ENCODE assay signal across 8 cellular contexts in the genomic region with DNA sequence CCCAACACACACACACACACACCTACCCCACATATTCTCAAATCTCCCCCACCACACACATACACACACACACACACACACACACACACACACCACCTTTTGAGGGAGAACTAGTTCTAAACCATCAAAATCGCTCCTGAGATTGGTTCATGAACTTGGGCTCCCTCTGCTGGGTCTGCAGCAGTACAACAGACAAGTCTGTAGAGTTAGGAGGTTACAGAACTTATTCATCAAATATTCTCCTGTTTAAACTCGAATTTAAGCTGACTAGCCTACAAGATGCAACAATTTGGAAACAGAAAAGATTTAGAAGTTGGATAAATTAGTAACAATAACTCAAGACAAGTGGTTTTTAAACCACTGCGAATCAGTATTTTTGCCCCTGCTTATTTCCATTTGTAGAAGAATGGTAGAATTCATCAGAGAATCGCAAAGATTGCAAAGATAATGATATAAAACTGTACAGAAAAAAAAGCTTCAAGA.
DNase-seq lines count a peak whose midpoint lies in the region; TF ChIP-seq lines count a peak whose summit lies in the region.

No MANE protein-coding gene starts in this region.

- TF ChIP-seq RAD21 in neural cell (conservative IDR thresholded peaks at IDR 0.05) = peak; percentile 89

- no peaks in the 10 kb centered on the region for H3K36me3 Mint-ChIP-seq in endodermal cell (ENCODE audit: low read depth)

- TF ChIP-seq POLR2A in uterus (IDR thresholded peaks at IDR 0.05) = no peak

- TF ChIP-seq EP300 in neural cell (conservative IDR thresholded peaks at IDR 0.05; ENCODE audit: poor library complexity, severe bottlenecking) = no peak

- CTCF ChIA-PET in HEK293 (lab: Yijun Ruan, JAX) = interaction anchor here (0.6 to 2.5 kb wide), 19 partner anchors 8 to 1269 kb away, joined by 3 to 12 read pairs (median 4); a partner anchor contains a TSS

- no peak overlapping the region for H3K27ac Mint-ChIP-seq in endodermal cell

- no peaks in the 10 kb centered on the region for H4K20me1 ChIP-seq in neural cell (ENCODE audit: insufficient read depth)

- H3K27ac ChIP-seq in 22Rv1 = no peak overlapping the region
- H3K27ac ChIP-seq in HEK293 (ENCODE audit: extremely low read depth, low read depth, low read length) = no peak overlapping the region
- no peak overlapping the region for H3K27ac ChIP-seq in VCaP
- no peak overlapping the region for H3K27ac ChIP-seq in endodermal cell (ENCODE audit: low read depth, low read length)
- H3K27ac ChIP-seq in neural cell (ENCODE audit: low read length) = no peak overlapping the region
- H3K27ac ChIP-seq in uterus = no peak overlapping the region

- TF ChIP-seq CTCF in 22Rv1 (IDR thresholded peaks at IDR 0.05) (peak; percentile 96), HEK293 (tag by site-specific recombination; IDR thresholded peaks at IDR 0.05) (0 out of 2 replicates have a peak, but pooled peaks have one; percentile 35), VCaP (conservative IDR thresholded peaks at IDR 0.05) (peak; percentile 89), endodermal cell (conservative IDR thresholded peaks at IDR 0.05) (peak; percentile 79), neural cell (IDR thresholded peaks at IDR 0.05; ENCODE audit: poor library complexity, severe bottlenecking) (peak; percentile 88), uterus (IDR thresholded peaks at IDR 0.05) (peak; percentile 10 to 44 (median 34))

- H3K27me3 ChIP-seq in endodermal cell (ENCODE audit: control insufficient read depth, insufficient read depth, low read length, poor library complexity, severe bottlenecking) (no peaks in the 10 kb centered on the region), neural cell (ENCODE audit: insufficient read depth, low read depth, low read length) (no peaks in the 10 kb centered on the region), uterus (no peaks in the 10 kb centered on the region)

- intact Hi-C loops in uterus (cut with DNase I; ENCODE audit: low total_unique reads) = no loop called here

- H3F3A ChIP-seq in neural cell (ENCODE audit: insufficient read depth, low read length, poor library complexity, severe bottlenecking) = no peaks in the 10 kb centered on the region

- 39 to 72% methylated on average over 2 to 4 of the region's 4 CpGs for WGBS in endodermal cell (ENCODE audit: insufficient coverage in 1 of 2, insufficient read length in 1 of 2), 2 experiments

- H3K9me3 ChIP-seq in HEK293 (ENCODE audit: control insufficient read depth, insufficient read depth, low read depth, low read length) (no peaks in the 10 kb centered on the region), endodermal cell (ENCODE audit: control insufficient read depth, low read length) (no peaks in the 10 kb centered on the region), neural cell (ENCODE audit: low read length) (no peaks in the 10 kb centered on the region), uterus (no peaks in the 10 kb centered on the region)

- H3K4me1 ChIP-seq in HEK293 (ENCODE audit: control insufficient read depth, insufficient read depth, low read length) (no peaks in the 10 kb centered on the region), endodermal cell (ENCODE audit: control insufficient read depth, insufficient read depth, low read length) (peaks cover 3% of the 10 kb centered on the region), uterus (no peaks in the 10 kb centered on the region)

- no peaks in the 10 kb centered on the region for H3K27me3 Mint-ChIP-seq in endodermal cell (ENCODE audit: insufficient read depth)

- no peaks in the 10 kb centered on the region for H3K9me2 ChIP-seq in neural cell (ENCODE audit: insufficient read depth, low read length)

- no peaks in the 10 kb centered on the region for H3K79me2 ChIP-seq in neural cell (replicated peaks; ENCODE audit: insufficient read depth, low read length)

- DNase-seq in GM03348 (ENCODE audit: low spot score) = peak; percentile 53
- DNase-seq in NAMALWA (ENCODE audit: low spot score) = peak; percentile 59
- DNase-seq in endodermal cell = peak; percentile 84
- DNase-seq in uterus = peak in 1 of 2 donors; percentile 13

- H3K4me1 Mint-ChIP-seq in endodermal cell = peaks cover 22% of the 10 kb centered on the region

- POLR2A ChIA-PET in HEK293 (lab: Yijun Ruan, JAX) = no interaction called here

- H3K36me3 ChIP-seq in HEK293 (ENCODE audit: control insufficient read depth in 2 of 2, insufficient read depth in 1 of 2, low read length in 2 of 2) (no peaks in the 10 kb centered on the region), endodermal cell (ENCODE audit: control insufficient read depth, insufficient read depth, low read length) (no peaks in the 10 kb centered on the region), neural cell (ENCODE audit: insufficient read depth, low read length) (no peaks in the 10 kb centered on the region), uterus (no peaks in the 10 kb centered on the region)

- H3K4me3 ChIP-seq in HEK293 (ENCODE audit: low read depth, low read length) (no peak overlapping the region), endodermal cell (ENCODE audit: low read length) (no peak overlapping the region), neural cell (ENCODE audit: low read length) (no peak overlapping the region), uterus (no peak overlapping the region)

- no peak overlapping the region for H3K4me2 ChIP-seq in neural cell (ENCODE audit: low read length)

- H3K9me3 Mint-ChIP-seq in endodermal cell = no peaks in the 10 kb centered on the region

- H3K4me3 Mint-ChIP-seq in endodermal cell = no peak overlapping the region

- no peak overlapping the region for H2AFZ ChIP-seq in neural cell (ENCODE audit: low read depth, low read length)

- H3K9ac ChIP-seq in endodermal cell (ENCODE audit: extremely low read depth, low read length, poor library complexity, severe bottlenecking) = no peak overlapping the region
- H3K9ac ChIP-seq in neural cell (ENCODE audit: low read length) = no peak overlapping the region

TF ChIP-seq in HEK293, 187 proteins besides CTCF, POLR2A, EP300 and RAD21:
- TF ChIP-seq, protein P1, sequence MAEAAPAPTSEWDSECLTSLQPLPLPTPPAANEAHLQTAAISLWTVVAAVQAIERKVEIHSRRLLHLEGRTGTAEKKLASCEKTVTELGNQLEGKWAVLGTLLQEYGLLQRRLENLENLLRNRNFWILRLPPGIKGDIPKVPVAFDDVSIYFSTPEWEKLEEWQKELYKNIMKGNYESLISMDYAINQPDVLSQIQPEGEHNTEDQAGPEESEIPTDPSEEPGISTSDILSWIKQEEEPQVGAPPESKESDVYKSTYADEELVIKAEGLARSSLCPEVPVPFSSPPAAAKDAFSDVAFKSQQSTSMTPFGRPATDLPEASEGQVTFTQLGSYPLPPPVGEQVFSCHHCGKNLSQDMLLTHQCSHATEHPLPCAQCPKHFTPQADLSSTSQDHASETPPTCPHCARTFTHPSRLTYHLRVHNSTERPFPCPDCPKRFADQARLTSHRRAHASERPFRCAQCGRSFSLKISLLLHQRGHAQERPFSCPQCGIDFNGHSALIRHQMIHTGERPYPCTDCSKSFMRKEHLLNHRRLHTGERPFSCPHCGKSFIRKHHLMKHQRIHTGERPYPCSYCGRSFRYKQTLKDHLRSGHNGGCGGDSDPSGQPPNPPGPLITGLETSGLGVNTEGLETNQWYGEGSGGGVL (tag by site-specific recombination; IDR thresholded peaks at IDR 0.05) = peak; percentile 39; the same call in 1 of the 2 replicates
- TF ChIP-seq ZNF600 (tag by site-specific recombination; IDR thresholded peaks at IDR 0.05) (no peak), ZNF654 (tag by site-specific recombination; IDR thresholded peaks at IDR 0.05; ENCODE audit: low read depth) (peak; percentile 88)
- TF ChIP-seq, protein P2, sequence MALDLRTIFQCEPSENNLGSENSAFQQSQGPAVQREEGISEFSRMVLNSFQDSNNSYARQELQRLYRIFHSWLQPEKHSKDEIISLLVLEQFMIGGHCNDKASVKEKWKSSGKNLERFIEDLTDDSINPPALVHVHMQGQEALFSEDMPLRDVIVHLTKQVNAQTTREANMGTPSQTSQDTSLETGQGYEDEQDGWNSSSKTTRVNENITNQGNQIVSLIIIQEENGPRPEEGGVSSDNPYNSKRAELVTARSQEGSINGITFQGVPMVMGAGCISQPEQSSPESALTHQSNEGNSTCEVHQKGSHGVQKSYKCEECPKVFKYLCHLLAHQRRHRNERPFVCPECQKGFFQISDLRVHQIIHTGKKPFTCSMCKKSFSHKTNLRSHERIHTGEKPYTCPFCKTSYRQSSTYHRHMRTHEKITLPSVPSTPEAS (tag by site-specific recombination; IDR thresholded peaks at IDR 0.05) = peak; percentile 87

TF ChIP-seq in neural cell, 6 proteins besides CTCF, POLR2A, EP300 and RAD21:
- no peak for TF ChIP-seq MXI1 (conservative IDR thresholded peaks at IDR 0.05; ENCODE audit: poor library complexity, severe bottlenecking)
- no peak for TF ChIP-seq POLR2AphosphoS5 (IDR thresholded peaks at IDR 0.05)
- TF ChIP-seq SMC3 (conservative IDR thresholded peaks at IDR 0.05; ENCODE audit: poor library complexity) = peak; percentile 90
- TF ChIP-seq, protein P3, sequence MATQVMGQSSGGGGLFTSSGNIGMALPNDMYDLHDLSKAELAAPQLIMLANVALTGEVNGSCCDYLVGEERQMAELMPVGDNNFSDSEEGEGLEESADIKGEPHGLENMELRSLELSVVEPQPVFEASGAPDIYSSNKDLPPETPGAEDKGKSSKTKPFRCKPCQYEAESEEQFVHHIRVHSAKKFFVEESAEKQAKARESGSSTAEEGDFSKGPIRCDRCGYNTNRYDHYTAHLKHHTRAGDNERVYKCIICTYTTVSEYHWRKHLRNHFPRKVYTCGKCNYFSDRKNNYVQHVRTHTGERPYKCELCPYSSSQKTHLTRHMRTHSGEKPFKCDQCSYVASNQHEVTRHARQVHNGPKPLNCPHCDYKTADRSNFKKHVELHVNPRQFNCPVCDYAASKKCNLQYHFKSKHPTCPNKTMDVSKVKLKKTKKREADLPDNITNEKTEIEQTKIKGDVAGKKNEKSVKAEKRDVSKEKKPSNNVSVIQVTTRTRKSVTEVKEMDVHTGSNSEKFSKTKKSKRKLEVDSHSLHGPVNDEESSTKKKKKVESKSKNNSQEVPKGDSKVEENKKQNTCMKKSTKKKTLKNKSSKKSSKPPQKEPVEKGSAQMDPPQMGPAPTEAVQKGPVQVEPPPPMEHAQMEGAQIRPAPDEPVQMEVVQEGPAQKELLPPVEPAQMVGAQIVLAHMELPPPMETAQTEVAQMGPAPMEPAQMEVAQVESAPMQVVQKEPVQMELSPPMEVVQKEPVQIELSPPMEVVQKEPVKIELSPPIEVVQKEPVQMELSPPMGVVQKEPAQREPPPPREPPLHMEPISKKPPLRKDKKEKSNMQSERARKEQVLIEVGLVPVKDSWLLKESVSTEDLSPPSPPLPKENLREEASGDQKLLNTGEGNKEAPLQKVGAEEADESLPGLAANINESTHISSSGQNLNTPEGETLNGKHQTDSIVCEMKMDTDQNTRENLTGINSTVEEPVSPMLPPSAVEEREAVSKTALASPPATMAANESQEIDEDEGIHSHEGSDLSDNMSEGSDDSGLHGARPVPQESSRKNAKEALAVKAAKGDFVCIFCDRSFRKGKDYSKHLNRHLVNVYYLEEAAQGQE (IDR thresholded peaks at IDR 0.05; ENCODE audit: borderline replicate concordance) = no peak
- no peak for TF ChIP-seq EZH2 (IDR thresholded peaks at IDR 0.05; ENCODE audit: borderline replicate concordance, insufficient read depth, low read length, poor library complexity, severe bottlenecking)

Comparison
In these comparisons a context has a peak if more than half of its experiments do, and no peak if none do; other contexts are left out.
1. CTCF ChIP-seq: peak in every context shown above with its lines; median percentile 96 in 22Rv1; 89 in VCaP; 88 in neural cell; 79 in endodermal cell; 35 in HEK293; 34 in uterus.